In the genomic region with DNA sequence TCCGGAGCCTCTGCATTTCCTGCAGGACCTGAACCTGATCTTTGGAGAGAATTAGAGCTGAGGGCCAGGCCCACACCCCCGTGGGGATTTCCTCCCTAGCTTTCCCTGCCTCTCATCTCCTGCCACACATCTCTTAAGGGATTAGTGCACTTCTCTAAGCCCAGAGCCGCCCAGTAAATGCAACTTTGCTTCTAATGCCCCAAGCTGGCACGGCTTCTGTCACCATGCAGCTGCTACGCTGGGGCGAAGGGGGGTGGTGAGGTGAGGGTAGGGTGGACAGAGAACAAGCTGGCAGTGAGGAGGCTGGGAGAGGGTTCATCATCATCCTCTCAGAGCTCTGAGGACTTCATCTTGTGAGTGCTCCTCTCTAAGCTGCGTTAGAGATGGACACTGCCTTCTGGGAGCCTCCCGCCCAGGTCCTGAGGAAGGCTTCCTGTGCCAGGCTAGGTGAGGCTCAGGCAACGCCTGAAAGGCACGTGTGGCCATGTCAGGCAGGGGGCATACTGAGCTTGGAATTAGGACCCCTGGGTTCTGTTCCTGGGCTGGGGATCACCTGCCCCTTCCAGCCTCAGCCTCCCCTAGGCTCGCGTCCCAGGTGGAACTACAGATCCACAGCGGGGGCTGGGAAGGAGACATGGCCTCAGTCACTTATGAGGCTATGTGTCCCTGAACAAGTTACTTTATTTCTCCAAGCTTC, we compare ENCODE assay signal across 18 cellular contexts. TPM values are rescaled to one million over a fixed set of nuclear protein-coding genes. Genes with fewer than 3 reads are reported as not detected.
A peak's percentile ranks its signal among the peaks of the same experiment; 100 is the strongest.
DNase-seq lines count a peak whose midpoint lies in the region; TF ChIP-seq lines count a peak whose summit lies in the region.
"Had no signal": no experiment of that assay in that cellular context is flagged by ENCODE, and none has a peak within 500 bp of the region (broad histone marks: within the 10 kb centered on the region; RNA-seq: fewer than 3 reads in every experiment).

No MANE protein-coding gene starts in this region.

- peak overlapping the region; percentile 68 for H3K27ac Mint-ChIP-seq in glutamatergic neuron (ENCODE audit: unreplicated experiment)
- H3K27ac Mint-ChIP-seq: activated CD4-positive, alpha-beta T cell treated with anti-CD3 and anti-CD28 coated beads for 36 hours; naive thymus-derived CD4-positive, alpha-beta T cell had no signal

- H3K9ac ChIP-seq in stomach smooth muscle (ENCODE audit: low read length in 2 of 2) = peak overlapping the region in 1 of 2 donors; percentile 42

- H3K4me1 Mint-ChIP-seq in glutamatergic neuron (ENCODE audit: low read depth, unreplicated experiment) = peaks cover 35% of the 10 kb centered on the region
- H3K4me1 Mint-ChIP-seq: activated CD4-positive, alpha-beta T cell treated with anti-CD3 and anti-CD28 coated beads for 36 hours; naive thymus-derived CD4-positive, alpha-beta T cell had no signal

- peak; percentile 32 for DNase-seq in ELF-1 (ENCODE audit: low read depth, low spot score)
- no peak for DNase-seq in adrenal gland
- DNase-seq in glutamatergic neuron = no peak
- DNase-seq in NCI-H748 (lab: John Stamatoyannopoulos, UW; ENCODE audit: unreplicated experiment) = no peak
- DNase-seq in foreskin fibroblast = no peak
- no peak for DNase-seq in HAP-1 (ENCODE audit: low spot score in 2 of 2)
- no peak for DNase-seq in HK-2 (ENCODE audit: unreplicated experiment)
- DNase-seq: activated CD4-positive, alpha-beta T cell treated with anti-CD3 and anti-CD28 coated beads for 36 hours; activated effector memory CD4-positive, alpha-beta T cell treated with Interleukin-2 at 50 U/mL for 16 hours; Karpas-422; naive thymus-derived CD4-positive, alpha-beta T cell; NCI-H1048; NCI-H1930 had no signal

- TF ChIP-seq CTCF in adrenal gland (IDR thresholded peaks at IDR 0.05) (no peak), glutamatergic neuron (IDR thresholded peaks at IDR 0.05; ENCODE audit: partially characterized antibody, unreplicated experiment) (no peak), foreskin fibroblast (IDR thresholded peaks at IDR 0.05; ENCODE audit: low read depth, low read length) (no peak)

- intact Hi-C loops in adrenal gland (cut with DNase I) = no loop called here

- peaks cover 5% of the 10 kb centered on the region for H3K27me3 Mint-ChIP-seq in glutamatergic neuron (ENCODE audit: unreplicated experiment)
- H3K27me3 Mint-ChIP-seq: activated CD4-positive, alpha-beta T cell treated with anti-CD3 and anti-CD28 coated beads for 36 hours; naive thymus-derived CD4-positive, alpha-beta T cell had no signal

- H3K27ac ChIP-seq in adrenal gland (peak overlapping the region in 3 of 5 donors; percentile 30 to 75 (median 51)), stomach smooth muscle (ENCODE audit: low read length) (peak overlapping the region; percentile 64)
- H3K27ac ChIP-seq: thyroid gland had no signal

- H3K4me1 ChIP-seq in adrenal gland (replicated peaks in 1 of 2) = peaks cover 12 to 26% of the 10 kb centered on the region in 2 donors
- H3K4me1 ChIP-seq in stomach smooth muscle (ENCODE audit: control insufficient read depth, insufficient read depth, low read length) = peaks cover 29% of the 10 kb centered on the region
- H3K4me1 ChIP-seq in HAP-1 = no peaks in the 10 kb centered on the region
- H3K4me1 ChIP-seq: thyroid gland had no signal

- WGBS in adrenal gland, 4 donors = 84 to 89% (median 85%) methylated on average over 11 to 13 of the region's 13 CpGs

- H3K36me3 Mint-ChIP-seq in glutamatergic neuron (ENCODE audit: unreplicated experiment) = peaks cover 16% of the 10 kb centered on the region

- in situ Hi-C loops in HAP-1 (cut with MboI; ENCODE audit: low sequenced_read_pairs) = no loop called here

- peaks cover 0 to 36% of the 10 kb centered on the region in 2 donors for H3K36me3 ChIP-seq in adrenal gland (replicated peaks in 1 of 2)
- H3K36me3 ChIP-seq in stomach smooth muscle (ENCODE audit: control insufficient read depth in 2 of 2, insufficient read depth in 2 of 2, low read length in 2 of 2) = peaks cover 25 to 44% of the 10 kb centered on the region in 2 donors
- H3K36me3 ChIP-seq in HAP-1 (replicated peaks) = peaks cover 67% of the 10 kb centered on the region

- H3K4me3 ChIP-seq in adrenal gland = no peak overlapping the region
- peak overlapping the region in 1 of 2 donors; percentile 15 for H3K4me3 ChIP-seq in stomach smooth muscle (ENCODE audit: low read length in 2 of 2)
- no peak overlapping the region for H3K4me3 ChIP-seq in foreskin fibroblast (ENCODE audit: low read depth in 1 of 2, low read length in 2 of 2)
- H3K4me3 ChIP-seq in HAP-1 = no peak overlapping the region
- H3K4me3 ChIP-seq: lung, thyroid gland had no signal

- no peak for TF ChIP-seq POLR2A in adrenal gland (IDR thresholded peaks at IDR 0.05)

- H3K9me3 Mint-ChIP-seq in glutamatergic neuron (ENCODE audit: unreplicated experiment) = peaks cover 3% of the 10 kb centered on the region

- peak overlapping the region; percentile 38 for H3K4me3 Mint-ChIP-seq in glutamatergic neuron (ENCODE audit: unreplicated experiment)
- H3K4me3 Mint-ChIP-seq: activated CD4-positive, alpha-beta T cell treated with anti-CD3 and anti-CD28 coated beads for 36 hours; naive thymus-derived CD4-positive, alpha-beta T cell had no signal

- H3K27me3 ChIP-seq in adrenal gland (no peaks in the 10 kb centered on the region), stomach smooth muscle (ENCODE audit: control insufficient read depth in 1 of 2, insufficient read depth in 2 of 2, low read length in 2 of 2) (no peaks in the 10 kb centered on the region), HAP-1 (ENCODE audit: low read depth) (no peaks in the 10 kb centered on the region)
- H3K27me3 ChIP-seq: thyroid gland had no signal

- H3K9me3 ChIP-seq in adrenal gland (replicated peaks in 1 of 3) = no peaks in the 10 kb centered on the region
- no peaks in the 10 kb centered on the region for H3K9me3 ChIP-seq in stomach smooth muscle (ENCODE audit: control insufficient read depth in 2 of 2, low read length in 2 of 2)
- no peaks in the 10 kb centered on the region for H3K9me3 ChIP-seq in HAP-1
- H3K9me3 ChIP-seq: thyroid gland had no signal

RNA-seq across cellular contexts. Expression of a gene that starts 9.9 kb away (rescaled TPM):
- total RNA-seq in adrenal gland = not detected
- under 1 TPM in 1 of 3 donors, not detected in 2; 0.10 TPM for polyA plus RNA-seq in adrenal gland
- total RNA-seq in glutamatergic neuron (ENCODE audit: unreplicated experiment) = not detected
- total RNA-seq: thyroid gland had no signal
- polyA plus RNA-seq: keratinocyte had no signal

RNA-seq across cellular contexts. Expression of a gene that starts 17.4 kb away (rescaled TPM):
- total RNA-seq in adrenal gland = 100 to 1,000 TPM in 7 of 8 donors, 10 to 100 TPM in 1; 99.0 to 219 (median 133) TPM
- polyA plus RNA-seq in adrenal gland = 100 to 1,000 TPM in 2 of 3 donors, 10 to 100 TPM in 1; 78.5 to 115 (median 100) TPM
- 80.2 TPM for total RNA-seq in glutamatergic neuron (ENCODE audit: unreplicated experiment)

RNA-seq across cellular contexts. Expression of a gene that starts 24.6 kb away (rescaled TPM):
- total RNA-seq in adrenal gland = under 1 TPM in 1 of 8 donors, not detected in 7; 0.07 TPM
- not detected for polyA plus RNA-seq in adrenal gland
- total RNA-seq in glutamatergic neuron (ENCODE audit: unreplicated experiment) = 0.07 TPM
- total RNA-seq: activated CD4-positive, alpha-beta T cell treated with anti-CD3 and anti-CD28 coated beads for 36 hours; G401; naive thymus-derived CD4-positive, alpha-beta T cell; thyroid gland had no signal
- polyA plus RNA-seq: keratinocyte; naive thymus-derived CD4-positive, alpha-beta T cell had no signal

RNA-seq across cellular contexts. Expression of a gene that starts 53.8 kb away (rescaled TPM):
- 1 to 10 TPM in 2 of 8 donors, under 1 TPM in 3, not detected in 3; 0.23 to 1.3 (median 0.26) TPM for total RNA-seq in adrenal gland
- polyA plus RNA-seq in adrenal gland = 1 to 10 TPM in 2 of 3 donors, under 1 TPM in 1; 0.09 to 3.0 (median 2.6) TPM
- 1.9 TPM for total RNA-seq in glutamatergic neuron (ENCODE audit: unreplicated experiment)
- total RNA-seq: activated CD4-positive, alpha-beta T cell treated with anti-CD3 and anti-CD28 coated beads for 36 hours; naive thymus-derived CD4-positive, alpha-beta T cell had no signal
- polyA plus RNA-seq: keratinocyte; naive thymus-derived CD4-positive, alpha-beta T cell had no signal
